In genomic region chr2:142130111-142131015, GRCh38 we compare ENCODE assay signal across 8 cellular contexts. TPM values are rescaled to one million over a fixed set of nuclear protein-coding genes. Genes with fewer than 3 reads are reported as not detected.
DNase-seq lines count a peak whose midpoint lies in the region; ATAC-seq and TF ChIP-seq lines count a peak whose summit lies in the region.

No MANE protein-coding gene starts in this region.

- BruUV-seq in HCT116 (replicated peaks; lab: Mats Ljungman, UMichigan) = no TSS peak

- intact Hi-C loops in HCT116 (cut with micrococcal nuclease) = no loop called here

- no peaks in the 10 kb centered on the region for H3K9me3 Mint-ChIP-seq in stimulated activated naive B cell treated with anti-CD40 and anti-IgM and Interleukin-4, amounts not matched to agents 10 μg/mL and 1 μg/mL and 100 μg/mL, for 72 hours

- peak overlapping the region; percentile 37 for H3K27ac Mint-ChIP-seq in stimulated activated naive B cell treated with anti-CD40 and anti-IgM and Interleukin-4, amounts not matched to agents 10 μg/mL and 1 μg/mL and 100 μg/mL, for 72 hours

- H3K4me3 ChIP-seq in HCT116 (replicated peaks in 1 of 2; ENCODE audit: low read depth in 1 of 2, low read length in 2 of 2) = peak overlapping the region; percentile 54 to 61

- no peaks in the 10 kb centered on the region for H4K20me1 ChIP-seq in HCT116 (ENCODE audit: insufficient read depth)

- H3K4me1 ChIP-seq in ES-I3 (ENCODE audit: insufficient read depth, low read length) (no peaks in the 10 kb centered on the region; the same call in 1 of the 2 replicates), HCT116 (ENCODE audit: control insufficient read depth in 1 of 2, insufficient read depth in 2 of 2, low read length in 2 of 2) (peaks cover 0 to 5% of the 10 kb centered on the region in 2 experiments; a peak in 1 of 4 replicates)

- no peaks in the 10 kb centered on the region for H3K79me2 ChIP-seq in HCT116 (ENCODE audit: insufficient read depth, low read length)

- TF ChIP-seq RAD21 in HCT116 (IDR thresholded peaks at IDR 0.05; ENCODE audit: low read depth) = no peak

- H3K9me2 ChIP-seq in HCT116 (ENCODE audit: insufficient read depth) = no peaks in the 10 kb centered on the region; the same call in 1 of the 2 replicates

- peak; percentile 8 for DNase-seq in HCT116 (ENCODE audit: low read depth, low spot score)
- DNase-seq in NCI-H69 (lab: John Stamatoyannopoulos, UW) = peak; percentile 74
- peak; percentile 31 for DNase-seq in kidney glomerular epithelial cell (lab: John Stamatoyannopoulos, UW)
- no peak for DNase-seq in stimulated activated naive B cell treated with anti-CD40 and anti-IgM and Interleukin-4, amounts not matched to agents 10 μg/mL and 1 μg/mL and 100 μg/mL, for 72 hours
- DNase-seq in activated effector memory CD4-positive, alpha-beta T cell treated with anti-CD3 and anti-CD28 coated beads, Interleukin-2, amount 50 U/mL, for 16 hours = no peak

- TF ChIP-seq POLR2A in HCT116 (IDR thresholded peaks at IDR 0.05; ENCODE audit: borderline replicate concordance, extremely low read depth, insufficient read depth, insufficient read length) = no peak

- H2AFZ ChIP-seq in HCT116 (ENCODE audit: low read depth, low read length, poor library complexity, severe bottlenecking) = peak overlapping the region; percentile 83

- H3K4me2 ChIP-seq in HCT116 (ENCODE audit: low read length) = peak overlapping the region; percentile 75

- POLR2A ChIA-PET in HCT116 (lab: Charles Lee) = no interaction called here

- H3K27ac ChIP-seq in HCT116 (ENCODE audit: low read depth, low read length) (peak overlapping the region; percentile 37), cingulate gyrus (ENCODE audit: low read depth, low read length) (peak overlapping the region; percentile 92)

- H3K36me3 ChIP-seq in ES-I3 (ENCODE audit: insufficient read depth, low read length) (no peaks in the 10 kb centered on the region), HCT116 (ENCODE audit: control insufficient read depth in 1 of 2, insufficient read depth in 2 of 2, low read length in 2 of 2) (no peaks in the 10 kb centered on the region)

- peak; percentile 72 for ATAC-seq in HCT116
- peak; percentile 34 to 48 for ATAC-seq in stimulated activated naive B cell treated with anti-CD40 and anti-IgM and Interleukin-4, amounts not matched to agents 10 μg/mL and 1 μg/mL and 100 μg/mL, for 72 hours (replicated peaks)
- ATAC-seq in HG03469 (IDR thresholded peaks at IDR 0.05; ENCODE audit: unreplicated experiment) = no peak

- TF ChIP-seq CTCF in HCT116 (IDR thresholded peaks at IDR 0.05 in 2 of 3, conservative IDR thresholded peaks at IDR 0.05 in 1 of 3; ENCODE audit: borderline replicate concordance in 1 of 3, insufficient read depth in 1 of 3, low read depth in 2 of 3, low read length in 2 of 3) = no peak

- H3K9ac ChIP-seq in ES-I3 (ENCODE audit: low read depth, low read length) (peak overlapping the region; percentile 82), HCT116 (ENCODE audit: low read length) (peak overlapping the region; percentile 47; the same call in 1 of the 2 replicates)

- H3K9me3 ChIP-seq in ES-I3 (ENCODE audit: control insufficient read depth, insufficient read depth, low read length) (no peaks in the 10 kb centered on the region), HCT116 (ENCODE audit: control insufficient read depth in 1 of 2, insufficient read depth in 1 of 2, low read depth in 1 of 2, low read length in 2 of 2) (no peaks in the 10 kb centered on the region)

- CTCF ChIA-PET in HCT116 (lab: Charles Lee) = interaction anchor here (2.7 kb wide), 1 partner anchor 10 kb away, joined by 8 read pairs; no protein-coding TSS in a partner anchor

- H3K36me3 Mint-ChIP-seq in stimulated activated naive B cell treated with anti-CD40 and anti-IgM and Interleukin-4, amounts not matched to agents 10 μg/mL and 1 μg/mL and 100 μg/mL, for 72 hours = no peaks in the 10 kb centered on the region

- H3K4me1 Mint-ChIP-seq in stimulated activated naive B cell treated with anti-CD40 and anti-IgM and Interleukin-4, amounts not matched to agents 10 μg/mL and 1 μg/mL and 100 μg/mL, for 72 hours = peaks cover 15 to 21% of the 10 kb centered on the region in 2 donors

- RAD21 ChIA-PET in HCT116 (lab: Charles Lee; ENCODE audit: low non-redundant PET in 1 of 2, low total read pairs in 2 of 2, uncharacterized antibody in 2 of 2, unreplicated experiment in 2 of 2) = no interaction called here

- peak overlapping the region; percentile 72 to 87 for H3K4me3 Mint-ChIP-seq in stimulated activated naive B cell treated with anti-CD40 and anti-IgM and Interleukin-4, amounts not matched to agents 10 μg/mL and 1 μg/mL and 100 μg/mL, for 72 hours

- no peaks in the 10 kb centered on the region for H3K27me3 ChIP-seq in HCT116 (ENCODE audit: insufficient read depth, low read length)

- H3K27me3 Mint-ChIP-seq in stimulated activated naive B cell treated with anti-CD40 and anti-IgM and Interleukin-4, amounts not matched to agents 10 μg/mL and 1 μg/mL and 100 μg/mL, for 72 hours = peaks cover 48 to 63% of the 10 kb centered on the region in 2 donors

TF ChIP-seq in HCT116, 20 proteins besides CTCF, POLR2A, EP300 and RAD21:
- no peak for TF ChIP-seq EZH2phosphoT487 (IDR thresholded peaks at IDR 0.05; ENCODE audit: borderline replicate concordance)
- no peak for TF ChIP-seq SRF (IDR thresholded peaks at IDR 0.05; ENCODE audit: low read depth)
- TF ChIP-seq SP1 (IDR thresholded peaks at IDR 0.05; ENCODE audit: low read depth) = no peak

RNA-seq across cellular contexts. Expression of gene LRP1B, which starts 0.5 kb away (rescaled TPM):
- 0.34 TPM for total RNA-seq in HCT116 (2021; ENCODE audit: unreplicated experiment)
- 0.03 and 0.10 TPM in 2 replicates for polyA plus RNA-seq in HCT116 (2012)

Comparison
In these comparisons a context has a peak if more than half of its experiments do, and no peak if none do; other contexts are left out.
1. DNase-seq: peak in HCT116 (single experiment), NCI-H69 (single experiment) and kidney glomerular epithelial cell (single experiment); none in stimulated activated naive B cell treated with anti-CD40 and anti-IgM and Interleukin-4, amounts not matched to agents 10 μg/mL and 1 μg/mL and 100 μg/mL, for 72 hours (single experiment) and activated effector memory CD4-positive, alpha-beta T cell treated with anti-CD3 and anti-CD28 coated beads, Interleukin-2, amount 50 U/mL, for 16 hours (single experiment).